ENCODE assay signal across 12 cellular contexts in the genomic region with DNA sequence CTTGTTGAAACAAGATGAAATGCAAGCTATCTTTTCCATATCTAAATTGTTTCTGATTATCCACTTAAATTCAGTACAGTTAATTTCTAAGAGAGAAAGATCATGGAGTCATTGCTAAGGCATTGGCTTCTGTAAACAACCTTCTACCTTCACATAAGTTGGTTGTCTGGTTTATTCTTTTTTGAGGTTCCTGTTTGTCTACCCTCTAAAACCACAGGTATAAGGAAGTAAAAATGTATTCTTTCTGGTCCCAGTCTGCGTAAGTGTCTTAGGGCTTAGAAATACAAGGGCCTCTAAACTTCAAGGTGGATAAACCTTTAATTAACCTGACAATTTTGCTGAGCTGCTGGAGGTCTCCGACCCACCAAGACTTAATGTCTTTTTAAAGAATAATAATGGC. TPM values are rescaled to one million over a fixed set of nuclear protein-coding genes. Genes with fewer than 3 reads are reported as not detected.
DNase-seq lines count a peak whose midpoint lies in the region; ATAC-seq and TF ChIP-seq lines count a peak whose summit lies in the region.
"Had no signal": no experiment of that assay in that cellular context is flagged by ENCODE, and none has a peak within 500 bp of the region (broad histone marks: within the 10 kb centered on the region; RNA-seq: fewer than 3 reads in every experiment).

No MANE protein-coding gene starts in this region.

- H3K9me3 ChIP-seq in PC-9 (ENCODE audit: insufficient read depth, low read depth): no peaks in the 10 kb centered on the region
- H3K9me3 ChIP-seq: ascending aorta, esophagus muscularis mucosa, thoracic aorta had no signal

- POLR2A ChIA-PET in PC-9 (lab: Charles Lee; ENCODE audit: unreplicated experiment): interaction anchor here (0.6 to 0.7 kb wide), 3 partner anchors 47 to 1233 kb away, joined by 3 to 8 read pairs (median 3); no protein-coding TSS in a partner anchor

- H4K20me1 ChIP-seq in PC-9 (ENCODE audit: insufficient read depth): no peaks in the 10 kb centered on the region

- no TSS peak for BruUV-seq in PC-9 (replicated peaks; lab: Mats Ljungman, UMichigan)

- intact Hi-C loops in PC-9 (cut with micrococcal nuclease; ENCODE audit: unreplicated experiment): no loop called here

- H3K27ac ChIP-seq in PC-9: peak overlapping the region; percentile 49
- H3K27ac ChIP-seq: ascending aorta, esophagus muscularis mucosa, thoracic aorta had no signal

- no peaks in the 10 kb centered on the region for H3K9me2 ChIP-seq in PC-9 (ENCODE audit: insufficient read depth)

- CTCF ChIA-PET in PC-9 (lab: Charles Lee): interaction anchor here (1.2 kb wide), 1 partner anchor 36 kb away, joined by 3 read pairs; no protein-coding TSS in a partner anchor

- DNase-seq in GM12865 (ENCODE audit: low read depth): peak; percentile 66
- peak in 1 of 2 experiments; percentile 85 for DNase-seq in PC-9
- peak; percentile 53 for DNase-seq in kidney tubule cell (ENCODE audit: low spot score)
- no peak for DNase-seq in NCI-H1694 (lab: John Stamatoyannopoulos, UW)
- no peak for DNase-seq in activated gamma-delta T cell (lab: John Stamatoyannopoulos, UW)
- DNase-seq: DMS79 treated with DMSO at 0.1 percent for 48 hours had no signal

- H3K36me3 ChIP-seq in PC-9 (ENCODE audit: low read depth): no peaks in the 10 kb centered on the region
- H3K36me3 ChIP-seq: ascending aorta, esophagus muscularis mucosa, thoracic aorta had no signal

- no peaks in the 10 kb centered on the region for H3K27me3 ChIP-seq in PC-9 (ENCODE audit: insufficient read depth, low read depth)
- H3K27me3 ChIP-seq: ascending aorta, esophagus muscularis mucosa had no signal

- H3K4me3 ChIP-seq in GM12865 (ENCODE audit: low read depth, low read length): no peak overlapping the region; the same call in 1 of the 2 replicates
- H3K4me3 ChIP-seq in PC-9: 0 out of 2 replicates have a peak overlapping the region, but pooled peaks have one; percentile 10
- H3K4me3 ChIP-seq: ascending aorta, esophagus muscularis mucosa, thoracic aorta had no signal

- TF ChIP-seq CTCF in GM12865 (IDR thresholded peaks at IDR 0.05; ENCODE audit: insufficient read depth, low read depth, low read length, missing control alignments) (no peak), PC-9 (conservative IDR thresholded peaks at IDR 0.05) (no peak)

- H3K4me1 ChIP-seq in PC-9 (replicated peaks; ENCODE audit: insufficient read depth): peaks cover 39% of the 10 kb centered on the region
- H3K4me1 ChIP-seq: ascending aorta had no signal

- ATAC-seq in HG03135 (IDR thresholded peaks at IDR 0.05; ENCODE audit: unreplicated experiment) (peak; percentile 29), SK-N-SH treated with all-trans-retinoic acid at 6 μM for 48 hours (no peak), HG03442 (IDR thresholded peaks at IDR 0.05; ENCODE audit: unreplicated experiment) (no peak)

- H3K79me2 ChIP-seq in PC-9 (ENCODE audit: low read depth): 0 out of 2 replicates have a peak, but pooled peaks cover 1% of the 10 kb centered on the region

- peak overlapping the region; percentile 45 for H3K4me2 ChIP-seq in PC-9

- peaks cover 11% of the 10 kb centered on the region; the same call in 1 of the 2 replicates for H3F3A ChIP-seq in PC-9 (ENCODE audit: insufficient read depth, low read depth)

- no peak overlapping the region for H2AFZ ChIP-seq in PC-9

TF ChIP-seq in SK-N-SH treated with all-trans-retinoic acid at 6 μM for 48 hours, 23 proteins besides CTCF, POLR2A, EP300 and RAD21:
- TF ChIP-seq ESRRG (CRISPR knock-in tag; IDR thresholded peaks at IDR 0.05) (no peak), ZFP3 (CRISPR knock-in tag; IDR thresholded peaks at IDR 0.05) (no peak), TCF4 (CRISPR knock-in tag; IDR thresholded peaks at IDR 0.05; ENCODE audit: borderline replicate concordance) (no peak)

RNA-seq across cellular contexts. Expression of a gene that starts 3.6 kb away (rescaled TPM):
- total RNA-seq in PC-9 (2021): 30.4 and 35.7 TPM in 2 replicates

Comparison
In these comparisons a context has a peak if more than half of its experiments do, and no peak if none do; other contexts are left out.
1. DNase-seq: peak in GM12865 (single experiment) and kidney tubule cell (single experiment); none in NCI-H1694 (single experiment) and activated gamma-delta T cell (single experiment).